In genomic region chr5:6770826-6771607, GRCh38 we compare ENCODE assay signal across 28 cellular contexts.
"Had no signal": no experiment of that assay in that cellular context is flagged by ENCODE, and none has a peak within 500 bp of the region (broad histone marks: within the 10 kb centered on the region; RNA-seq: fewer than 3 reads in every experiment).

No MANE protein-coding gene starts in this region.

- DNase-seq: heart right ventricle; islet precursor cell; left ventricle myocardium inferior; mesendoderm; naive thymus-derived CD8-positive, alpha-beta T cell; occipital lobe; ovary; stimulated activated CD4-positive, alpha-beta T cell treated with anti-CD3 and anti-CD28 coated beads, Interleukin-1b, Interleukin-23, amount 100 ng/mL, for 48 hours; stimulated activated CD4-positive, alpha-beta T cell treated with anti-CD3 and anti-CD28 coated beads, Interleukin-2, amount 100 ng/mL, for 48 hours; stimulated activated CD4-positive, alpha-beta T cell treated with anti-CD3 and anti-CD28 coated beads, Interleukin-4, amount 100 ng/mL, for 4 hours; stimulated activated CD8-positive, alpha-beta memory T cell treated with anti-CD3 and anti-CD28 coated beads, Interleukin-4, amount 100 ng/mL, for 48 hours; stimulated activated naive CD4-positive, alpha-beta T cell treated with Interleukin-2 at 50 U/mL for 16 hours; stimulated activated naive CD8-positive, alpha-beta T cell treated with anti-CD3 and anti-CD28 coated beads, Interleukin-15, amount 100 ng/mL, for 72 hours; substantia nigra; uterus had no signal

- H3K79me2 ChIP-seq: hepatocyte had no signal

- H3K27me3 ChIP-seq: hepatocyte, neural progenitor cell, ovary, right atrium auricular region, tibial nerve, uterus had no signal

- H3K27ac ChIP-seq: heart right ventricle, hepatocyte, left ventricle myocardium inferior, neural progenitor cell, neutrophil, ovary, right atrium auricular region, tibial nerve, uterus had no signal

- H3K9me3 ChIP-seq: heart right ventricle, left ventricle myocardium inferior, neutrophil, ovary, right atrium auricular region, tibial nerve, uterus had no signal

- ATAC-seq: heart right ventricle; naive thymus-derived CD8-positive, alpha-beta T cell; sciatic nerve; stimulated activated memory B cell treated with anti-CD40 and anti-IgM and Interleukin-4, amounts not matched to agents 10 μg/mL and 1 μg/mL and 100 μg/mL, for 72 hours; stimulated activated naive CD8-positive, alpha-beta T cell treated with anti-CD3 and anti-CD28 coated beads, Interleukin-15, amount 100 ng/mL, for 72 hours had no signal

- H3K4me1 ChIP-seq: neural progenitor cell, uterus had no signal

- H2AFZ ChIP-seq: hepatocyte, neural progenitor cell had no signal

- H3K4me2 ChIP-seq: hepatocyte, neural progenitor cell, smooth muscle cell had no signal

- H3K4me3 Mint-ChIP-seq: mesothelial cell of epicardium; naive thymus-derived CD8-positive, alpha-beta T cell; nephron; neural progenitor cell; stimulated activated memory B cell treated with anti-CD40 and anti-IgM and Interleukin-4, amounts not matched to agents 10 μg/mL and 1 μg/mL and 100 μg/mL, for 72 hours; stimulated activated naive CD8-positive, alpha-beta T cell treated with anti-CD3 and anti-CD28 coated beads, Interleukin-15, amount 100 ng/mL, for 72 hours; type B pancreatic cell had no signal

- H3K4me3 ChIP-seq: heart right ventricle, hepatocyte, left ventricle myocardium inferior, lung, neural progenitor cell, ovary, right atrium auricular region, smooth muscle cell, tibial nerve, uterus had no signal

- H3K36me3 Mint-ChIP-seq: mesothelial cell of epicardium; naive thymus-derived CD8-positive, alpha-beta T cell; type B pancreatic cell had no signal

- H3K9me3 Mint-ChIP-seq: mesothelial cell of epicardium; naive thymus-derived CD8-positive, alpha-beta T cell; nephron; neural progenitor cell; stimulated activated memory B cell treated with anti-CD40 and anti-IgM and Interleukin-4, amounts not matched to agents 10 μg/mL and 1 μg/mL and 100 μg/mL, for 72 hours; stimulated activated naive CD8-positive, alpha-beta T cell treated with anti-CD3 and anti-CD28 coated beads, Interleukin-15, amount 100 ng/mL, for 72 hours; type B pancreatic cell had no signal

- H3K27me3 Mint-ChIP-seq: progenitor cell of endocrine pancreas, type B pancreatic cell had no signal

- H3K9ac ChIP-seq: neural progenitor cell had no signal

- H3K36me3 ChIP-seq: heart right ventricle, left ventricle myocardium inferior, neural progenitor cell, neutrophil, ovary, right atrium auricular region, tibial nerve, uterus had no signal

- H3K27ac Mint-ChIP-seq: mesothelial cell of epicardium; naive thymus-derived CD8-positive, alpha-beta T cell; nephron; neural progenitor cell; progenitor cell of endocrine pancreas; stimulated activated memory B cell treated with anti-CD40 and anti-IgM and Interleukin-4, amounts not matched to agents 10 μg/mL and 1 μg/mL and 100 μg/mL, for 72 hours; stimulated activated naive CD8-positive, alpha-beta T cell treated with anti-CD3 and anti-CD28 coated beads, Interleukin-15, amount 100 ng/mL, for 72 hours; type B pancreatic cell had no signal
